1 cellular context compared by ENCODE assay signal in genomic region chr6:11222385-11223277, GRCh38.
TF ChIP-seq lines count a peak whose summit lies in the region.

No MANE protein-coding gene starts in this region.

TF ChIP-seq in IMR-90, 13 proteins besides CTCF, POLR2A, EP300 and RAD21 (continued from another document):
- TF ChIP-seq FOS (IDR thresholded peaks at IDR 0.05; ENCODE audit: low read depth, low read length) (no peak), MAZ (IDR thresholded peaks at IDR 0.05; ENCODE audit: borderline replicate concordance, low read depth, low read length) (no peak), RFX5 (IDR thresholded peaks at IDR 0.05; ENCODE audit: low read depth, low read length) (no peak), ELK1 (IDR thresholded peaks at IDR 0.05; ENCODE audit: borderline replicate concordance, low read depth, low read length) (no peak)
TF ChIP-seq in IMR-90: peak in this region for 0.
